In genomic region chr3:9946112-9947024, GRCh38 we compare ENCODE assay signal across 8 cellular contexts. TPM values are rescaled to one million over a fixed set of nuclear protein-coding genes. Genes with fewer than 3 reads are reported as not detected.
A peak's percentile ranks its signal among the peaks of the same experiment; 100 is the strongest.
DNase-seq lines count a peak whose midpoint lies in the region; ATAC-seq and TF ChIP-seq lines count a peak whose summit lies in the region.

No MANE protein-coding gene starts in this region.

- WGBS in esophagus, 2 donors: 9 to 10% methylated on average over 90 of the region's 90 CpGs

- H3K4me2 ChIP-seq in OCI-LY1 (ENCODE audit: low read length): peak overlapping the region; percentile 78

- no peaks in the 10 kb centered on the region for H4K20me1 ChIP-seq in OCI-LY1 (ENCODE audit: insufficient read depth, low read length)

- peak overlapping the region; percentile 69 for H3K9ac ChIP-seq in OCI-LY1 (ENCODE audit: low read length)

- H3K4me3 ChIP-seq in CD4-positive, alpha-beta memory T cell (ENCODE audit: low read length in 2 of 2): peak overlapping the region in 1 of 2 donors; percentile 45
- H3K4me3 ChIP-seq in OCI-LY1 (ENCODE audit: low read depth, low read length, poor library complexity, severe bottlenecking): peak overlapping the region; percentile 66
- peak overlapping the region; percentile 52 to 57 for H3K4me3 ChIP-seq in esophagus (ENCODE audit: low read depth in 1 of 2, low read length in 2 of 2)

- CTCF ChIA-PET in CD4-positive, alpha-beta memory T cell (lab: Charles Lee; ENCODE audit: partially characterized antibody): interaction anchor here (0.7 to 1.9 kb wide), 26 partner anchors 8 to 319 kb away, joined by 3 to 48 read pairs (median 4); partner anchors contain the start of genes CRELD1, IL17RE, JAGN1 and RPUSD3

- peaks cover 6% of the 10 kb centered on the region for H3K4me1 ChIP-seq in CD4-positive, alpha-beta memory T cell (ENCODE audit: insufficient read depth, low read length)
- H3K4me1 ChIP-seq in OCI-LY1 (ENCODE audit: insufficient read depth, low read length, severe bottlenecking) (peaks cover 4% of the 10 kb centered on the region), esophagus (ENCODE audit: control insufficient read depth in 2 of 2, insufficient read depth in 2 of 2, low read length in 1 of 2) (peaks cover 0 to 10% of the 10 kb centered on the region in 2 donors)

- peaks cover 8 to 13% of the 10 kb centered on the region in 2 donors for H3K36me3 Mint-ChIP-seq in CD4-positive, alpha-beta memory T cell

- no peaks in the 10 kb centered on the region for H3K27me3 Mint-ChIP-seq in CD4-positive, alpha-beta memory T cell

- peaks cover 4 to 23% (median 6%) of the 10 kb centered on the region in 4 donors for H3K4me1 Mint-ChIP-seq in CD4-positive, alpha-beta memory T cell

- H3K9me2 ChIP-seq in OCI-LY1 (ENCODE audit: low read depth, low read length): no peaks in the 10 kb centered on the region

- POLR2A ChIA-PET in CD4-positive, alpha-beta memory T cell (lab: Charles Lee; ENCODE audit: partially characterized antibody): interaction anchor here (0.6 to 7.7 kb wide), 19 partner anchors 9 to 375 kb away, joined by 3 to 225 read pairs (median 5); partner anchors contain the start of genes ARPC4, BRPF1, CRELD1 and EMC3

- intact Hi-C loops in CD4-positive, alpha-beta memory T cell (cut with micrococcal nuclease): loop anchor here (1.0 kb wide), 1 partner anchor 13 kb away; the partner anchor contains the start of gene CRELD1

- no peaks in the 10 kb centered on the region for H3K27me3 ChIP-seq in CD4-positive, alpha-beta memory T cell (ENCODE audit: insufficient read depth, low read length)
- H3K27me3 ChIP-seq in OCI-LY1 (ENCODE audit: insufficient read depth, low read length) (no peaks in the 10 kb centered on the region), esophagus (ENCODE audit: control insufficient read depth in 1 of 2, insufficient read depth in 2 of 2, low read length in 2 of 2) (no peaks in the 10 kb centered on the region)

- peak overlapping the region; percentile 59 to 94 (median 88) for H3K27ac Mint-ChIP-seq in CD4-positive, alpha-beta memory T cell

- H3K4me3 Mint-ChIP-seq in CD4-positive, alpha-beta memory T cell: peak overlapping the region; percentile 40 to 83 (median 79)

- H3K36me3 ChIP-seq in CD4-positive, alpha-beta memory T cell (ENCODE audit: insufficient read depth, low read length): no peaks in the 10 kb centered on the region
- peaks cover 6% of the 10 kb centered on the region; the same call in 1 of the 2 replicates for H3K36me3 ChIP-seq in OCI-LY1 (ENCODE audit: insufficient read depth, low read length)
- peaks cover 0 to 17% of the 10 kb centered on the region in 2 donors for H3K36me3 ChIP-seq in esophagus (ENCODE audit: control insufficient read depth in 2 of 2, insufficient read depth in 2 of 2, low read length in 1 of 2)

- H3K9me3 Mint-ChIP-seq in CD4-positive, alpha-beta memory T cell: no peaks in the 10 kb centered on the region

- DNase-seq in CD4-positive, alpha-beta memory T cell: peak; percentile 80 to 88 (median 84)
- DNase-seq in activated T-cell treated with anti-CD3 and anti-CD28 coated beads, Interleukin-2, amount 50 U/mL, for 48 hours: peak; percentile 86 to 89
- DNase-seq in mucosa of gallbladder (ENCODE audit: low spot score): peak; percentile 89
- peak; percentile 67 to 71 for DNase-seq in stimulated activated CD8-positive, alpha-beta memory T cell treated with anti-CD3 and anti-CD28 coated beads, Interleukin-2, amount 100 ng/mL, for 1 hour (ENCODE audit: low read depth in 2 of 2)
- DNase-seq in NCI-H2196 treated with DMSO at 0.1 percent for 48 hours (lab: John Stamatoyannopoulos, UW; ENCODE audit: unreplicated experiment): no peak

- H3K79me2 ChIP-seq in OCI-LY1 (ENCODE audit: insufficient read depth, low read length): no peaks in the 10 kb centered on the region

- TF ChIP-seq CTCF in OCI-LY1 (IDR thresholded peaks at IDR 0.05; ENCODE audit: low read length): peak; percentile 54

- no peaks in the 10 kb centered on the region for H3K9me3 ChIP-seq in CD4-positive, alpha-beta memory T cell (ENCODE audit: control insufficient read depth in 1 of 2, low read length in 2 of 2)
- H3K9me3 ChIP-seq in OCI-LY1 (ENCODE audit: low read length): no peaks in the 10 kb centered on the region
- no peaks in the 10 kb centered on the region for H3K9me3 ChIP-seq in esophagus (ENCODE audit: control insufficient read depth in 2 of 2, insufficient read depth in 1 of 2, low read depth in 1 of 2, low read length in 1 of 2)

- no peaks in the 10 kb centered on the region for H3F3A ChIP-seq in OCI-LY1 (ENCODE audit: insufficient read depth, low read length)

- H3K27ac ChIP-seq in CD4-positive, alpha-beta memory T cell (ENCODE audit: low read depth, low read length): peak overlapping the region; percentile 70
- H3K27ac ChIP-seq in OCI-LY1 (ENCODE audit: low read depth, low read length, poor library complexity, severe bottlenecking): no peak overlapping the region
- H3K27ac ChIP-seq in esophagus (ENCODE audit: low read depth in 2 of 2, low read length in 1 of 2): peak overlapping the region; percentile 71 to 72

- H2AFZ ChIP-seq in OCI-LY1 (ENCODE audit: low read length): no peak overlapping the region

- ATAC-seq in HG02970 (IDR thresholded peaks at IDR 0.05; ENCODE audit: low FRiP score, unreplicated experiment): peak; percentile 68

RNA-seq across cellular contexts. Expression of gene PRRT3, which starts 5.8 kb away (rescaled TPM):
- total RNA-seq in CD4-positive, alpha-beta memory T cell: 1 to 10 TPM; 8.2 to 9.8 TPM
- polyA plus RNA-seq in CD4-positive, alpha-beta memory T cell: 1 to 10 TPM; 2.9 to 4.6 TPM
- polyA plus RNA-seq in esophagus: 1 to 10 TPM; 1.0 to 2.0 TPM
- total RNA-seq in mucosa of gallbladder: 6.1 TPM

RNA-seq across cellular contexts. Expression of gene CRELD1, which starts 12.7 kb away (rescaled TPM):
- 10 to 100 TPM; 47.7 to 58.2 TPM for total RNA-seq in CD4-positive, alpha-beta memory T cell
- 10 to 100 TPM; 17.3 to 28.2 TPM for polyA plus RNA-seq in CD4-positive, alpha-beta memory T cell
- polyA plus RNA-seq in esophagus: 10 to 100 TPM; 12.1 to 24.2 TPM
- total RNA-seq in mucosa of gallbladder: 116 TPM

RNA-seq across cellular contexts. Expression of gene IL17RC, which starts 29.5 kb away (rescaled TPM):
- total RNA-seq in CD4-positive, alpha-beta memory T cell: under 1 TPM; 0.61 to 0.81 TPM
- polyA plus RNA-seq in CD4-positive, alpha-beta memory T cell: 1 to 10 TPM; 5.9 to 8.4 TPM
- polyA plus RNA-seq in esophagus: 10 to 100 TPM; 37.0 to 52.7 TPM
- 33.3 TPM for total RNA-seq in mucosa of gallbladder

RNA-seq across cellular contexts. Expression of gene EMC3, which starts 40.3 kb away (rescaled TPM):
- 10 to 100 TPM; 33.4 to 37.9 TPM for total RNA-seq in CD4-positive, alpha-beta memory T cell
- polyA plus RNA-seq in CD4-positive, alpha-beta memory T cell: 10 to 100 TPM; 76.5 to 76.8 TPM
- polyA plus RNA-seq in esophagus: 100 to 1,000 TPM in 1 of 2 donors, 10 to 100 TPM in 1; 44.7 to 100 TPM
- total RNA-seq in mucosa of gallbladder: 73.9 TPM

RNA-seq across cellular contexts. Expression of gene IL17RE, which starts 43.7 kb away (rescaled TPM):
- total RNA-seq in CD4-positive, alpha-beta memory T cell: 1 to 10 TPM; 1.5 to 2.4 TPM
- polyA plus RNA-seq in CD4-positive, alpha-beta memory T cell: 1 to 10 TPM in 1 of 2 donors, under 1 TPM in 1; 0.65 to 1.6 TPM
- polyA plus RNA-seq in esophagus: 10 to 100 TPM in 1 of 2 donors, 1 to 10 TPM in 1; 9.2 to 24.9 TPM
- total RNA-seq in mucosa of gallbladder: 91.5 TPM

Comparison
In these comparisons a context has a peak if more than half of its experiments do, and no peak if none do; other contexts are left out.
1. RNA of gene IL17RC, which starts 29.5 kb away (total RNA-seq): 33.3 TPM in mucosa of gallbladder (single experiment); 0.61 to 0.81 TPM in CD4-positive, alpha-beta memory T cell; every median in the first group is over 10 times any median in the second.